11 cellular contexts compared by ENCODE assay signal in genomic region chr9:95008151-95008771, GRCh38.
A peak's percentile ranks its signal among the peaks of the same experiment; 100 is the strongest.
DNase-seq lines count a peak whose midpoint lies in the region; ATAC-seq and TF ChIP-seq lines count a peak whose summit lies in the region.
"Had no signal": no experiment of that assay in that cellular context is flagged by ENCODE, and none has a peak within 500 bp of the region (broad histone marks: within the 10 kb centered on the region; RNA-seq: fewer than 3 reads in every experiment).

No MANE protein-coding gene starts in this region.

- peak overlapping the region; percentile 96 to 97 (median 97) for H3K4me3 Mint-ChIP-seq in nephron
- no peak overlapping the region for H3K4me3 Mint-ChIP-seq in stimulated activated memory B cell treated with anti-CD40 and anti-IgM and Interleukin-4, amounts not matched to agents 10 μg/mL and 1 μg/mL and 100 μg/mL, for 72 hours
- H3K4me3 Mint-ChIP-seq: activated T-cell treated with anti-CD3 and anti-CD28 coated beads, Interleukin-2, amount 50 U/mL, for 4 hours; memory B cell had no signal

- ATAC-seq in GM21447 (IDR thresholded peaks at IDR 0.05; ENCODE audit: unreplicated experiment) (no peak), HG03108 (IDR thresholded peaks at IDR 0.05; ENCODE audit: unreplicated experiment) (no peak)
- no peak for ATAC-seq in stimulated activated memory B cell treated with anti-CD40 and anti-IgM and Interleukin-4, amounts not matched to agents 10 μg/mL and 1 μg/mL and 100 μg/mL, for 72 hours
- ATAC-seq: activated T-cell treated with anti-CD3 and anti-CD28 coated beads, Interleukin-2, amount 50 U/mL, for 4 hours had no signal

- no peaks in the 10 kb centered on the region for H3K27me3 Mint-ChIP-seq in nephron (ENCODE audit: low read depth)
- peaks cover 1% of the 10 kb centered on the region for H3K27me3 Mint-ChIP-seq in stimulated activated memory B cell treated with anti-CD40 and anti-IgM and Interleukin-4, amounts not matched to agents 10 μg/mL and 1 μg/mL and 100 μg/mL, for 72 hours

- peak; percentile 7 for DNase-seq in stimulated activated CD4-positive, alpha-beta T cell treated with anti-CD3 and anti-CD28 coated beads, Interleukin-4, amount 100 ng/mL, for 24 hours
- no peak for DNase-seq in stimulated activated CD4-positive, alpha-beta T cell treated with anti-CD3 and anti-CD28 coated beads, Interleukin-12 subunit alpha, Interleukin-12 subunit beta, amount 100 ng/mL, for 4 hours
- DNase-seq in dermis blood vessel endothelial cell (peak; percentile 66), NK-92 (lab: John Stamatoyannopoulos, UW; ENCODE audit: unreplicated experiment) (no peak)
- DNase-seq: activated T-cell treated with anti-CD3 and anti-CD28 coated beads, Interleukin-2, amount 50 U/mL, for 4 hours; NCI-H2171 had no signal

- peaks cover 40% of the 10 kb centered on the region for H3K4me1 Mint-ChIP-seq in nephron
- peaks cover 6% of the 10 kb centered on the region for H3K4me1 Mint-ChIP-seq in stimulated activated memory B cell treated with anti-CD40 and anti-IgM and Interleukin-4, amounts not matched to agents 10 μg/mL and 1 μg/mL and 100 μg/mL, for 72 hours

- H3K36me3 Mint-ChIP-seq in nephron (ENCODE audit: low read depth), result peaks cover 33% of the 10 kb centered on the region
- peaks cover 5% of the 10 kb centered on the region for H3K36me3 Mint-ChIP-seq in stimulated activated memory B cell treated with anti-CD40 and anti-IgM and Interleukin-4, amounts not matched to agents 10 μg/mL and 1 μg/mL and 100 μg/mL, for 72 hours

- peak overlapping the region; percentile 91 to 96 (median 94) for H3K27ac Mint-ChIP-seq in nephron
- H3K27ac Mint-ChIP-seq in stimulated activated memory B cell treated with anti-CD40 and anti-IgM and Interleukin-4, amounts not matched to agents 10 μg/mL and 1 μg/mL and 100 μg/mL, for 72 hours, result no peak overlapping the region
- H3K27ac Mint-ChIP-seq: memory B cell had no signal

- no peaks in the 10 kb centered on the region for H3K9me3 Mint-ChIP-seq in nephron
- H3K9me3 Mint-ChIP-seq in stimulated activated memory B cell treated with anti-CD40 and anti-IgM and Interleukin-4, amounts not matched to agents 10 μg/mL and 1 μg/mL and 100 μg/mL, for 72 hours, result no peaks in the 10 kb centered on the region
- H3K9me3 Mint-ChIP-seq: activated T-cell treated with anti-CD3 and anti-CD28 coated beads, Interleukin-2, amount 50 U/mL, for 4 hours; memory B cell had no signal

- no peak for TF ChIP-seq CTCF in nephron (IDR thresholded peaks at IDR 0.05; ENCODE audit: unreplicated experiment in 3 of 3)

Comparison
In these comparisons a context has a peak if more than half of its experiments do, and no peak if none do; other contexts are left out.
1. DNase-seq: peak in stimulated activated CD4-positive, alpha-beta T cell treated with anti-CD3 and anti-CD28 coated beads, Interleukin-4, amount 100 ng/mL, for 24 hours (single experiment) and dermis blood vessel endothelial cell (single experiment); none in stimulated activated CD4-positive, alpha-beta T cell treated with anti-CD3 and anti-CD28 coated beads, Interleukin-12 subunit alpha, Interleukin-12 subunit beta, amount 100 ng/mL, for 4 hours (single experiment) and NK-92 (single experiment).